1 cellular context compared by ENCODE assay signal in genomic region chr16:67807148-67807682, GRCh38.
TF ChIP-seq lines count a peak whose summit lies in the region.

No MANE protein-coding gene starts in this region.

TF ChIP-seq in endothelial cell of umbilical vein, 7 proteins besides CTCF, POLR2A, EP300 and RAD21:
- TF ChIP-seq GATA2 (IDR thresholded peaks at IDR 0.05; ENCODE audit: insufficient read depth, insufficient read length, low read depth, low read length) (no peak), EZH2 (IDR thresholded peaks at IDR 0.05; ENCODE audit: borderline replicate concordance, low read depth, low read length, severe bottlenecking) (no peak), JUN (IDR thresholded peaks at IDR 0.05; ENCODE audit: borderline replicate concordance, insufficient read depth, insufficient read length, low read depth) (no peak), MYC (IDR thresholded peaks at IDR 0.05; ENCODE audit: low read depth, low read length) (no peak), POLR2AphosphoS5 (IDR thresholded peaks at IDR 0.05; ENCODE audit: insufficient read depth, low read depth, low read length) (no peak), FOS (IDR thresholded peaks at IDR 0.05; ENCODE audit: borderline replicate concordance, insufficient read depth, low read length) (no peak)
- TF ChIP-seq, protein P1, sequence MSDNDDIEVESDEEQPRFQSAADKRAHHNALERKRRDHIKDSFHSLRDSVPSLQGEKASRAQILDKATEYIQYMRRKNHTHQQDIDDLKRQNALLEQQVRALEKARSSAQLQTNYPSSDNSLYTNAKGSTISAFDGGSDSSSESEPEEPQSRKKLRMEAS (IDR thresholded peaks at IDR 0.05; ENCODE audit: insufficient read depth, insufficient read length), result no peak
TF ChIP-seq in endothelial cell of umbilical vein: peak in this region for 0.
